1 cellular context compared by ENCODE assay signal in genomic region chr1:43705982-43706597, GRCh38.
TF ChIP-seq lines count a peak whose summit lies in the region.

No MANE protein-coding gene starts in this region.

TF ChIP-seq in endothelial cell of umbilical vein, 7 proteins besides CTCF, POLR2A, EP300 and RAD21:
- TF ChIP-seq MAX (IDR thresholded peaks at IDR 0.05; ENCODE audit: insufficient read depth, insufficient read length) (no peak), FOS (IDR thresholded peaks at IDR 0.05; ENCODE audit: borderline replicate concordance, insufficient read depth, low read length) (no peak)
